In the genomic region with DNA sequence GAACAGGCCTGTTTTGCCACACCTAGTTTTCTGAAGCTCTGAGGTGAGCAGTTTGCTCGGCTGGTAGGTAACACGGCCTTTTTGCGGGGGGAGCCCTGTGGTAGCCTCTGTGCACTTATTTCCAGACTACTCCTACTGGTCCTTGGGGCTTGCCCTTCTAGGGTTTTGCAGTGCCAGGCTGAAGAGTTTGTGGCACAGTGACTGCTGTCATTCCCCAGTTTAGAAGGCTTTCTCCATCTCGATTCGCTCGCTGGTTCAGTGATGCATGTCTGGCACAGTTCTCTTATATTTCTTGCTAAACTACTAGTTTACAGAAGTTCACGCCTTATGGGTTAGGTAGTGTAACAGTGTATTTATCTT, we compare ENCODE assay signal across 8 cellular contexts. TPM values are rescaled to one million over a fixed set of nuclear protein-coding genes. Genes with fewer than 3 reads are reported as not detected.
DNase-seq lines count a peak whose midpoint lies in the region; ATAC-seq and TF ChIP-seq lines count a peak whose summit lies in the region.

No MANE protein-coding gene starts in this region.

- 15 to 26% (median 21%) methylated on average over 7 of the region's 7 CpGs for WGBS in heart left ventricle, 4 donors

- H3K27me3 Mint-ChIP-seq in chondrocyte (ENCODE audit: low read depth), result no peaks in the 10 kb centered on the region
- H3K27me3 Mint-ChIP-seq in naive thymus-derived CD4-positive, alpha-beta T cell, result no peaks in the 10 kb centered on the region

- H3K27ac Mint-ChIP-seq in chondrocyte (ENCODE audit: unreplicated experiment), result peak overlapping the region; percentile 98
- H3K27ac Mint-ChIP-seq in naive thymus-derived CD4-positive, alpha-beta T cell, result peak overlapping the region; percentile 93 to 99 (median 97)

- no peak for TF ChIP-seq CTCF in heart left ventricle (IDR thresholded peaks at IDR 0.05)
- no peak for TF ChIP-seq CTCF in chondrocyte (IDR thresholded peaks at IDR 0.05)

- peaks cover 0 to 18% (median 6%) of the 10 kb centered on the region in 12 donors for H3K4me1 ChIP-seq in heart left ventricle
- peaks cover 8 to 11% of the 10 kb centered on the region in 2 donors for H3K4me1 ChIP-seq in naive thymus-derived CD4-positive, alpha-beta T cell (ENCODE audit: control insufficient read depth in 2 of 2, insufficient read depth in 2 of 2, low read length in 2 of 2)

- ATAC-seq in heart left ventricle, result no peak
- no peak for ATAC-seq in left ventricle myocardium superior
- ATAC-seq in naive thymus-derived CD4-positive, alpha-beta T cell, result no peak
- ATAC-seq in GM18519 (IDR thresholded peaks at IDR 0.05; ENCODE audit: low FRiP score, unreplicated experiment), result no peak

- peak overlapping the region in 10 of 12 donors; percentile 62 to 85 (median 71) for H3K4me3 ChIP-seq in heart left ventricle
- peak overlapping the region; percentile 92 for H3K4me3 ChIP-seq in naive thymus-derived CD4-positive, alpha-beta T cell (ENCODE audit: low read length)

- H3K9me3 Mint-ChIP-seq in chondrocyte (ENCODE audit: low read depth), result no peaks in the 10 kb centered on the region
- peaks cover 0 to 2% (median 0%) of the 10 kb centered on the region in 11 donors for H3K9me3 Mint-ChIP-seq in naive thymus-derived CD4-positive, alpha-beta T cell

- DNase-seq in heart left ventricle (no peak), left ventricle myocardium superior (no peak), RPMI7951 (ENCODE audit: low read depth) (peak; percentile 29), chondrocyte (ENCODE audit: low spot score) (no peak), superior temporal gyrus (ENCODE audit: extremely low spot score) (no peak), SKM-1 treated with dmso at 0.1 percent for 144 hours (lab: John Stamatoyannopoulos, UW; ENCODE audit: unreplicated experiment) (no peak)
- peak in 1 of 9 donors; percentile 23 for DNase-seq in naive thymus-derived CD4-positive, alpha-beta T cell

- CTCF ChIA-PET in naive thymus-derived CD4-positive, alpha-beta T cell (lab: Charles Lee), result interaction anchor here (0.9 kb wide), 1 partner anchor 12 kb away, joined by 4 read pairs; no protein-coding TSS in a partner anchor

- peak overlapping the region in 1 of 12 donors; percentile 90 for H3K27ac ChIP-seq in heart left ventricle
- H3K27ac ChIP-seq in naive thymus-derived CD4-positive, alpha-beta T cell (ENCODE audit: low read depth, low read length), result peak overlapping the region; percentile 76

- POLR2A ChIA-PET in naive thymus-derived CD4-positive, alpha-beta T cell (lab: Charles Lee), result interaction anchor here (1.5 to 1.7 kb wide), 3 partner anchors 9 to 32 kb away, joined by 3 to 6 read pairs (median 3); no protein-coding TSS in a partner anchor

- H3K4me3 Mint-ChIP-seq in chondrocyte (ENCODE audit: unreplicated experiment), result peak overlapping the region; percentile 97
- H3K4me3 Mint-ChIP-seq in naive thymus-derived CD4-positive, alpha-beta T cell, result peak overlapping the region; percentile 94 to 100 (median 98)

- H3K9me3 ChIP-seq in heart left ventricle, result no peaks in the 10 kb centered on the region
- no peaks in the 10 kb centered on the region for H3K9me3 ChIP-seq in naive thymus-derived CD4-positive, alpha-beta T cell (ENCODE audit: control insufficient read depth in 2 of 3, low read length in 3 of 3)

- intact Hi-C loops in heart left ventricle (cut with DNase I), result loop anchor here in 8 of 10 donors (5.0 to 10.0 kb wide), 6 partner anchors 55 to 277 kb away; a partner anchor contains a TSS
- intact Hi-C loops in left ventricle myocardium superior (cut with micrococcal nuclease), result no loop called here
- intact Hi-C loops in naive thymus-derived CD4-positive, alpha-beta T cell (cut with micrococcal nuclease), result loop anchor here (5.0 to 10.0 kb wide), 9 partner anchors 620 to 1885 kb away; a partner anchor contains a TSS

- no peaks in the 10 kb centered on the region for H3K36me3 Mint-ChIP-seq in chondrocyte (ENCODE audit: low read depth)
- H3K36me3 Mint-ChIP-seq in naive thymus-derived CD4-positive, alpha-beta T cell, result peaks cover 0 to 20% (median 0%) of the 10 kb centered on the region in 5 donors

- H3K27me3 ChIP-seq in heart left ventricle, result no peaks in the 10 kb centered on the region
- no peaks in the 10 kb centered on the region for H3K27me3 ChIP-seq in naive thymus-derived CD4-positive, alpha-beta T cell (ENCODE audit: control insufficient read depth in 2 of 2, insufficient read depth in 2 of 2, low read length in 2 of 2)

- H3K4me1 Mint-ChIP-seq in chondrocyte (ENCODE audit: low read depth), result peaks cover 33% of the 10 kb centered on the region
- H3K4me1 Mint-ChIP-seq in naive thymus-derived CD4-positive, alpha-beta T cell, result peaks cover 25 to 54% (median 44%) of the 10 kb centered on the region in 7 donors

- no peak for TF ChIP-seq POLR2A in heart left ventricle (IDR thresholded peaks at IDR 0.05)

- H3K36me3 ChIP-seq in heart left ventricle, result no peaks in the 10 kb centered on the region
- H3K36me3 ChIP-seq in naive thymus-derived CD4-positive, alpha-beta T cell (ENCODE audit: control insufficient read depth in 2 of 3, insufficient read depth in 3 of 3, low read length in 3 of 3), result no peaks in the 10 kb centered on the region

RNA-seq across cellular contexts. Expression of a gene that starts 0.7 kb away (rescaled TPM):
- total RNA-seq in heart left ventricle (1 to 10 TPM in 8 of 9 donors, under 1 TPM in 1; 0.95 to 8.6 (median 2.4) TPM), left ventricle myocardium superior (3.7 TPM), chondrocyte (6.6 to 10.1 TPM (median 7.2 TPM) in 3 replicates)
- 1 to 10 TPM in 1 of 2 donors, under 1 TPM in 1; 0.50 to 1.1 TPM for polyA plus RNA-seq in heart left ventricle
- 39.0 and 54.2 TPM in 2 replicates for total RNA-seq in RPMI7951 (2014; rRNA removed; shearing (Covaris generic))
- 10 to 100 TPM; 14.5 to 49.0 (median 19.3) TPM for total RNA-seq in naive thymus-derived CD4-positive, alpha-beta T cell
- polyA plus RNA-seq in naive thymus-derived CD4-positive, alpha-beta T cell, result 10 to 100 TPM; 21.0 to 25.6 TPM

RNA-seq across cellular contexts. Expression of a gene that starts 57.1 kb away (rescaled TPM):
- total RNA-seq in heart left ventricle, result 10 to 100 TPM in 8 of 9 donors, 1 to 10 TPM in 1; 9.6 to 24.7 (median 19.1) TPM
- polyA plus RNA-seq in heart left ventricle, result 1 to 10 TPM; 3.6 to 8.4 TPM
- total RNA-seq in left ventricle myocardium superior, result 21.2 TPM
- 4.8 and 6.4 TPM in 2 replicates for total RNA-seq in RPMI7951 (2014; rRNA removed; shearing (Covaris generic))
- total RNA-seq in chondrocyte, result 6.3 to 13.9 TPM (median 7.6 TPM) in 3 replicates
- total RNA-seq in naive thymus-derived CD4-positive, alpha-beta T cell, result 1 to 10 TPM in 2 of 5 experiments, under 1 TPM in 3; 0.49 to 5.9 (median 0.98) TPM
- polyA plus RNA-seq in naive thymus-derived CD4-positive, alpha-beta T cell, result under 1 TPM; 0.24 to 0.95 TPM
